In the genomic region with DNA sequence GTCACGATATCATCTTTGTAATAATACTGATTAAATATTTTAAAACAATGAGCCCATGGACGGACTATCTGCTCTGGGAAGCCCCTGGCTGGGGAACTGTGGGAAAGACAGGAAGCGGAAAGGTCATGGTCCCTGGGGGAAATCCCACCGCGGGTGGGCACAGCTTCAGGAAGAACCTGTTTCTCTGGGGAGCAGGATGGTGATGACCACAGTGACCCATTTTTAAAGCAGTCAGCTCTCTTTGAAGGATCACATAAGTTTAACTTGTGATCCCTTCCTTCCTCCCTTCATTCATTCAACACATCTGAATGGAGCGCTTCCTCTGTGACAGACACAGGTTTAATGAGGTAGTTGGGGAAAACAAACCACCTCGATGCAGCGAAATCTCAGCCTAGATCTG, we compare ENCODE assay signal across 35 cellular contexts.
DNase-seq lines count a peak whose midpoint lies in the region; ATAC-seq, FAIRE-seq and TF ChIP-seq lines count a peak whose summit lies in the region.
"Had no signal": no experiment of that assay in that cellular context is flagged by ENCODE, and none has a peak within 500 bp of the region (broad histone marks: within the 10 kb centered on the region; RNA-seq: fewer than 3 reads in every experiment).

No MANE protein-coding gene starts in this region.

- no peak overlapping the region; a peak in 1 of 4 replicates for H3K9ac ChIP-seq in K562 (ENCODE audit: insufficient read depth in 1 of 2, low read depth in 2 of 2, low read length in 2 of 2)
- H3K9ac ChIP-seq in SK-N-SH = no peak overlapping the region
- H3K9ac ChIP-seq: KMS-11 had no signal

- H3K4me1 ChIP-seq in K562 (replicated peaks in 1 of 2; ENCODE audit: control insufficient read depth in 2 of 2, insufficient read depth in 2 of 2, low read length in 2 of 2) (peaks cover 32 to 50% of the 10 kb centered on the region in 2 experiments), lower lobe of right lung (peaks cover 66% of the 10 kb centered on the region), SK-N-SH (ENCODE audit: control insufficient read depth in 1 of 2, insufficient read depth in 2 of 2, low read depth in 1 of 2, low read length in 1 of 2) (peaks cover 9 to 14% of the 10 kb centered on the region in 2 experiments; a peak in 3 of 4 replicates), esophagus muscularis mucosa (peaks cover 49 to 68% (median 63%) of the 10 kb centered on the region in 4 donors)

- no peak overlapping the region for H3K4me3 Mint-ChIP-seq in stimulated activated naive CD8-positive, alpha-beta T cell treated with anti-CD3 and anti-CD28 coated beads, Interleukin-15, Interleukin-2, amounts not matched to agents 100 ng/mL and 50 ng/mL, for 24 hours
- H3K4me3 Mint-ChIP-seq: activated naive CD8-positive, alpha-beta T cell; CD4-positive, alpha-beta memory T cell; stimulated activated memory B cell treated with anti-CD40 and anti-IgM and Interleukin-4, amounts not matched to agents 10 μg/mL and 1 μg/mL and 100 μg/mL, for 72 hours; T-helper 1 cell treated with Interleukin-12 subunit alpha and Interleukin-12 subunit beta and Interleukin-4 antibody, amounts not matched to agents 30 μg/mL and 1 μg/mL, for 36 hours had no signal

- no TSS peak for BruUV-seq in K562 (replicated peaks; lab: Mats Ljungman, UMichigan)

- H3K9me2 ChIP-seq in SK-N-SH = no peaks in the 10 kb centered on the region

- no peaks in the 10 kb centered on the region for H3K79me2 ChIP-seq in K562 (ENCODE audit: control insufficient read depth, insufficient read depth, low read length)
- H3K79me2 ChIP-seq in SK-N-SH (ENCODE audit: insufficient read depth) = no peaks in the 10 kb centered on the region

- no peak for TF ChIP-seq EP300 in K562 (IDR thresholded peaks at IDR 0.05; ENCODE audit: low read length)
- TF ChIP-seq EP300 in SK-N-SH (IDR thresholded peaks at IDR 0.05; ENCODE audit: borderline replicate concordance in 1 of 2, low read depth in 1 of 2, low read length in 1 of 2) = no peak
- no peak for TF ChIP-seq EP300 in esophagus muscularis mucosa (IDR thresholded peaks at IDR 0.05)

- no peaks in the 10 kb centered on the region for H3K9me3 Mint-ChIP-seq in stimulated activated naive CD8-positive, alpha-beta T cell treated with anti-CD3 and anti-CD28 coated beads, Interleukin-15, Interleukin-2, amounts not matched to agents 100 ng/mL and 50 ng/mL, for 24 hours
- H3K9me3 Mint-ChIP-seq: stimulated activated memory B cell treated with anti-CD40 and anti-IgM and Interleukin-4, amounts not matched to agents 10 μg/mL and 1 μg/mL and 100 μg/mL, for 72 hours; T-helper 1 cell treated with Interleukin-12 subunit alpha and Interleukin-12 subunit beta and Interleukin-4 antibody, amounts not matched to agents 30 μg/mL and 1 μg/mL, for 36 hours had no signal

- H3K4me2 ChIP-seq in K562 (ENCODE audit: insufficient read depth, low read length) (no peak overlapping the region), SK-N-SH (no peak overlapping the region)
- H3K4me2 ChIP-seq: KMS-11 had no signal

- H3F3A ChIP-seq in SK-N-SH (replicated peaks; ENCODE audit: insufficient read depth) = peaks cover 8% of the 10 kb centered on the region

- TF ChIP-seq RAD21 in K562 (CRISPR knock-in tag; conservative IDR thresholded peaks at IDR 0.05 in 1 of 2, IDR thresholded peaks at IDR 0.05 in 1 of 2) (no peak), SK-N-SH (IDR thresholded peaks at IDR 0.05; ENCODE audit: low read length) (no peak)

- peaks cover 4% of the 10 kb centered on the region for H3K27me3 Mint-ChIP-seq in stimulated activated naive CD8-positive, alpha-beta T cell treated with anti-CD3 and anti-CD28 coated beads, Interleukin-15, Interleukin-2, amounts not matched to agents 100 ng/mL and 50 ng/mL, for 24 hours
- H3K27me3 Mint-ChIP-seq: activated naive CD8-positive, alpha-beta T cell had no signal

- H3K27ac Mint-ChIP-seq in stimulated activated naive CD8-positive, alpha-beta T cell treated with anti-CD3 and anti-CD28 coated beads, Interleukin-15, Interleukin-2, amounts not matched to agents 100 ng/mL and 50 ng/mL, for 24 hours = peak overlapping the region; percentile 76
- H3K27ac Mint-ChIP-seq: activated naive CD8-positive, alpha-beta T cell; CD4-positive, alpha-beta memory T cell; stimulated activated memory B cell treated with anti-CD40 and anti-IgM and Interleukin-4, amounts not matched to agents 10 μg/mL and 1 μg/mL and 100 μg/mL, for 72 hours; T-helper 1 cell treated with Interleukin-12 subunit alpha and Interleukin-12 subunit beta and Interleukin-4 antibody, amounts not matched to agents 30 μg/mL and 1 μg/mL, for 36 hours had no signal

- H3K36me3 ChIP-seq in K562 (ENCODE audit: control insufficient read depth, insufficient read depth, low read length) = no peaks in the 10 kb centered on the region
- H3K36me3 ChIP-seq in lower lobe of right lung = no peaks in the 10 kb centered on the region
- H3K36me3 ChIP-seq in SK-N-SH (replicated peaks in 1 of 2; ENCODE audit: control insufficient read depth in 1 of 2, insufficient read depth in 2 of 2, low read length in 1 of 2) = no peaks in the 10 kb centered on the region
- no peaks in the 10 kb centered on the region for H3K36me3 ChIP-seq in esophagus muscularis mucosa
- H3K36me3 ChIP-seq: cardiac muscle cell, heart right ventricle, ovary had no signal

- H3K27me3 ChIP-seq in K562 (ENCODE audit: control insufficient read depth in 2 of 2, insufficient read depth in 2 of 2, low read length in 2 of 2) (no peaks in the 10 kb centered on the region), lower lobe of right lung (ENCODE audit: low read depth) (no peaks in the 10 kb centered on the region), SK-N-SH (ENCODE audit: insufficient read depth) (no peaks in the 10 kb centered on the region), esophagus muscularis mucosa (no peaks in the 10 kb centered on the region)
- H3K27me3 ChIP-seq: cardiac muscle cell, heart right ventricle, ovary, testis had no signal

- no peaks in the 10 kb centered on the region for H3K36me3 Mint-ChIP-seq in stimulated activated naive CD8-positive, alpha-beta T cell treated with anti-CD3 and anti-CD28 coated beads, Interleukin-15, Interleukin-2, amounts not matched to agents 100 ng/mL and 50 ng/mL, for 24 hours (ENCODE audit: low read depth)
- H3K36me3 Mint-ChIP-seq: activated naive CD8-positive, alpha-beta T cell; CD4-positive, alpha-beta memory T cell; stimulated activated memory B cell treated with anti-CD40 and anti-IgM and Interleukin-4, amounts not matched to agents 10 μg/mL and 1 μg/mL and 100 μg/mL, for 72 hours had no signal

- H2AFZ ChIP-seq in K562 (ENCODE audit: low read depth, low read length) (peak overlapping the region; percentile 15; the same call in 1 of the 2 replicates), SK-N-SH (ENCODE audit: low read depth) (no peak overlapping the region)

- H3K9me1 ChIP-seq in K562 (ENCODE audit: control insufficient read depth, insufficient read depth, low read length) = no peaks in the 10 kb centered on the region

- ATAC-seq in K562 = no peak
- no peak for ATAC-seq in lower lobe of right lung
- ATAC-seq: heart right ventricle; Right ventricle myocardium inferior; SK-N-SH treated with all-trans-retinoic acid at 6 μM for 48 hours; stimulated activated memory B cell treated with anti-CD40 and anti-IgM and Interleukin-4, amounts not matched to agents 10 μg/mL and 1 μg/mL and 100 μg/mL, for 72 hours had no signal

- H3K4me1 Mint-ChIP-seq in stimulated activated naive CD8-positive, alpha-beta T cell treated with anti-CD3 and anti-CD28 coated beads, Interleukin-15, Interleukin-2, amounts not matched to agents 100 ng/mL and 50 ng/mL, for 24 hours (ENCODE audit: low read depth) = peaks cover 17% of the 10 kb centered on the region
- H3K4me1 Mint-ChIP-seq: CD4-positive, alpha-beta memory T cell; stimulated activated memory B cell treated with anti-CD40 and anti-IgM and Interleukin-4, amounts not matched to agents 10 μg/mL and 1 μg/mL and 100 μg/mL, for 72 hours had no signal

- no peak for TF ChIP-seq CTCF in K562 (IDR thresholded peaks at IDR 0.05 in 2 of 3, conservative IDR thresholded peaks at IDR 0.05 in 1 of 3; ENCODE audit: insufficient read depth in 2 of 3, low read depth in 1 of 3, low read length in 3 of 3)
- TF ChIP-seq CTCF in lower lobe of right lung (IDR thresholded peaks at IDR 0.05) = no peak
- TF ChIP-seq CTCF in SK-N-SH (IDR thresholded peaks at IDR 0.05) = no peak
- no peak for TF ChIP-seq CTCF in esophagus muscularis mucosa (IDR thresholded peaks at IDR 0.05)

- POLR2A ChIA-PET in K562 (lab: Yijun Ruan, JAX) (interaction anchor here (1.2 kb wide), 1 partner anchor 16 kb away, joined by 4 read pairs; no protein-coding TSS in a partner anchor), SK-N-SH (lab: Yijun Ruan, JAX) (no interaction called here)

- TF ChIP-seq POLR2A in K562 (conservative IDR thresholded peaks at IDR 0.05) (no peak), esophagus muscularis mucosa (IDR thresholded peaks at IDR 0.05; ENCODE audit: low read depth) (no peak)

- in situ Hi-C loops in K562 (cut with MboI) = no loop called here

- no peak for FAIRE-seq in K562 (lab: Jason Lieb, UNC)
- FAIRE-seq: frontal cortex, GM18507, H54, urothelium cell line had no signal

- intact Hi-C loops in K562 (cut with micrococcal nuclease) (no loop called here), lower lobe of right lung (cut with DNase I) (no loop called here), esophagus muscularis mucosa (cut with DNase I) (loop anchor here (5.0 kb wide), 3 partner anchors 47 to 88 kb away; partner anchors contain the start of gene DHRS3)

- H3K9me3 ChIP-seq in K562 (replicated peaks; ENCODE audit: control insufficient read depth, insufficient read depth, low read depth, low read length) = no peaks in the 10 kb centered on the region
- no peaks in the 10 kb centered on the region for H3K9me3 ChIP-seq in lower lobe of right lung
- no peaks in the 10 kb centered on the region for H3K9me3 ChIP-seq in SK-N-SH
- no peaks in the 10 kb centered on the region for H3K9me3 ChIP-seq in esophagus muscularis mucosa
- H3K9me3 ChIP-seq: heart right ventricle, ovary, testis had no signal

- DNase-seq in activated effector memory CD4-positive, alpha-beta T cell treated with anti-CD3 and anti-CD28 coated beads, Interleukin-2, amount 50 U/mL, for 16 hours = peak; percentile 48
- DNase-seq in activated effector memory CD4-positive, alpha-beta T cell treated with Interleukin-2 at 50 U/mL for 16 hours = no peak
- no peak for DNase-seq in K562 (ENCODE audit: extremely low read depth in 1 of 4, low spot score in 3 of 4)
- DNase-seq in lower lobe of right lung = peak; percentile 14
- DNase-seq in SK-N-SH = no peak
- DNase-seq in Kasumi-1 (lab: John Stamatoyannopoulos, UW) = no peak
- no peak for DNase-seq in esophagus muscularis mucosa (ENCODE audit: extremely low spot score)
- DNase-seq: activated CD4-positive, CD25-positive, alpha-beta regulatory T cell; activated CD8-positive, alpha-beta memory T cell treated with anti-CD3 and anti-CD28 coated beads, Interleukin-2, amount 50 U/mL, for 48 hours; CD4-positive, alpha-beta memory T cell; heart right ventricle; kidney glomerular epithelial cell; MM.1S; NCI-H1930; NCI-H526; NK-92 treated with Interleukin-12 subunit alpha and Interleukin-12 subunit beta, amount 100 ng/mL, for 24 hours; retina; testis had no signal

- WGBS in K562 (ENCODE audit: insufficient coverage, low coverage, missing lambda C conversion rate) = 72% methylated on average over 8 of the region's 8 CpGs
- 82% methylated on average over 8 of the region's 8 CpGs for WGBS in SK-N-SH (ENCODE audit: low lambda C conversion rate)
- 52% methylated on average over 8 of the region's 8 CpGs for WGBS in esophagus muscularis mucosa

- H3K4me3 ChIP-seq in K562 = no peak overlapping the region
- no peak overlapping the region for H3K4me3 ChIP-seq in lower lobe of right lung
- no peak overlapping the region for H3K4me3 ChIP-seq in SK-N-SH (ENCODE audit: low read depth in 2 of 2, low read length in 1 of 2)
- H3K4me3 ChIP-seq in esophagus muscularis mucosa = no peak overlapping the region
- H3K4me3 ChIP-seq: cardiac muscle cell, coronary artery, heart right ventricle, lung, ovary, skin epidermis, testis had no signal

- CTCF ChIA-PET in K562 (lab: Yijun Ruan, JAX; ENCODE audit: low intra/inter-chr PET ratio) = no interaction called here
- CTCF ChIA-PET in SK-N-SH (lab: Yijun Ruan, JAX) = no interaction called here

- H4K20me1 ChIP-seq in K562 (replicated peaks; ENCODE audit: control insufficient read depth, insufficient read depth, low read length) (no peaks in the 10 kb centered on the region), SK-N-SH (ENCODE audit: insufficient read depth) (no peaks in the 10 kb centered on the region)

- no peak overlapping the region for H3K27ac ChIP-seq in K562 (ENCODE audit: extremely low read depth, low read depth, low read length)
- no peak overlapping the region for H3K27ac ChIP-seq in lower lobe of right lung
- H3K27ac ChIP-seq in SK-N-SH (ENCODE audit: low read depth in 2 of 2, low read length in 1 of 2) = no peak overlapping the region
- H3K27ac ChIP-seq in esophagus muscularis mucosa (replicated peaks in 1 of 4) = peak overlapping the region in 1 of 4 donors; percentile 18
- H3K27ac ChIP-seq: cardiac muscle cell, coronary artery, HL-60, KMS-11, ovary, skin epidermis, testis had no signal

Comparison
In these comparisons a context has a peak if more than half of its experiments do, and no peak if none do; other contexts are left out.
1. DNase-seq: peak in activated effector memory CD4-positive, alpha-beta T cell treated with anti-CD3 and anti-CD28 coated beads, Interleukin-2, amount 50 U/mL, for 16 hours (single experiment) and lower lobe of right lung (single experiment); none in activated effector memory CD4-positive, alpha-beta T cell treated with Interleukin-2 at 50 U/mL for 16 hours (single experiment), K562 (0 of 4), SK-N-SH (single experiment), Kasumi-1 (0 of 2) and esophagus muscularis mucosa (single experiment).